16 cellular contexts compared by ENCODE assay signal in the genomic region with DNA sequence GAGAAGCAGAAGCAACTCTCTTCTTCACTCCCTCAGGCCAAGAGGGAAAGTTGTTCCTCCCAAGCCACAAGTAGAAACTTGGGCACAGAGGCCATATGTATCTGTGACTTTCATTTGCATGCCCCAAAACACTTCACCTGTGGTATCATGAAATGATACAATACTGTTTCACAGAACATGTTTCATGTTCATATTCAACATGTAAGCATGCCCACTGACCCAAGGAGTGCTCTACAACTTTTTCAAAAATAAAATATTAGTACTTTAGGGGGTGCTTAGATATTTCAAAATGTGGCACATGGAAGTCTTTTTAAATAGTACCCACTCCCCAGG.
DNase-seq lines count a peak whose midpoint lies in the region; ATAC-seq lines count a peak whose summit lies in the region.
"Had no signal": no experiment of that assay in that cellular context is flagged by ENCODE, and none has a peak within 500 bp of the region (broad histone marks: within the 10 kb centered on the region; RNA-seq: fewer than 3 reads in every experiment).

No MANE protein-coding gene starts in this region.

- no peak overlapping the region for H3K27ac ChIP-seq in BLaER1 treated with 17β-estradiol and CSF1 and Interleukin-3, amounts not matched to agents 10 nM and 100 nM
- peak overlapping the region; percentile 13; the same call in 1 of the 2 replicates for H3K27ac ChIP-seq in SJCRH30
- H3K27ac ChIP-seq: GM23248, PC-9 had no signal

- H3K27me3 ChIP-seq in BLaER1 treated with 17β-estradiol and CSF1 and Interleukin-3, amounts not matched to agents 10 nM and 100 nM = no peaks in the 10 kb centered on the region
- no peaks in the 10 kb centered on the region for H3K27me3 ChIP-seq in SJCRH30
- H3K27me3 ChIP-seq: MG63 had no signal

- no peak overlapping the region for H3K9ac ChIP-seq in BLaER1 treated with 17β-estradiol and CSF1 and Interleukin-3, amounts not matched to agents 10 nM and 100 nM
- H3K9ac ChIP-seq: GM23248 had no signal

- H4K20me1 ChIP-seq in BLaER1 treated with 17β-estradiol and CSF1 and Interleukin-3, amounts not matched to agents 10 nM and 100 nM = no peaks in the 10 kb centered on the region; a peak in 1 of 22 replicates

- ATAC-seq in GM19468 (IDR thresholded peaks at IDR 0.05; ENCODE audit: extremely low read depth, unreplicated experiment) = peak; percentile 45
- peak in 1 of 2 donors; percentile 20 for ATAC-seq in stimulated activated naive B cell treated with anti-CD40 and anti-IgM and Interleukin-4, amounts not matched to agents 10 μg/mL and 1 μg/mL and 100 μg/mL, for 72 hours (replicated peaks)
- ATAC-seq in activated CD8-positive, alpha-beta memory T cell treated with anti-CD3 and anti-CD28 coated beads, Interleukin-2, amount 10 ng/mL, durations not matched to agents 7 days and 5 days = no peak

- peaks cover 0 to 76% (median 35%) of the 10 kb centered on the region in 11 experiments; a peak in 15 of 22 replicates for H3K36me3 ChIP-seq in BLaER1 treated with 17β-estradiol and CSF1 and Interleukin-3, amounts not matched to agents 10 nM and 100 nM
- no peaks in the 10 kb centered on the region for H3K36me3 ChIP-seq in SJCRH30
- H3K36me3 ChIP-seq: MG63 had no signal

- peaks cover 76 to 81% of the 10 kb centered on the region in 2 donors for H3K36me3 Mint-ChIP-seq in stimulated activated naive B cell treated with anti-CD40 and anti-IgM and Interleukin-4, amounts not matched to agents 10 μg/mL and 1 μg/mL and 100 μg/mL, for 72 hours
- H3K36me3 Mint-ChIP-seq in activated CD8-positive, alpha-beta memory T cell treated with anti-CD3 and anti-CD28 coated beads, Interleukin-2, amount 10 ng/mL, durations not matched to agents 7 days and 5 days = no peaks in the 10 kb centered on the region

- peaks cover 10 to 51% (median 27%) of the 10 kb centered on the region in 10 experiments; a peak in 18 of 20 replicates for H3K4me1 ChIP-seq in BLaER1 treated with 17β-estradiol and CSF1 and Interleukin-3, amounts not matched to agents 10 nM and 100 nM
- peaks cover 31% of the 10 kb centered on the region for H3K4me1 ChIP-seq in SJCRH30

- H3K27ac Mint-ChIP-seq in stimulated activated naive B cell treated with anti-CD40 and anti-IgM and Interleukin-4, amounts not matched to agents 10 μg/mL and 1 μg/mL and 100 μg/mL, for 72 hours = peak overlapping the region; percentile 96
- no peak overlapping the region for H3K27ac Mint-ChIP-seq in activated CD8-positive, alpha-beta memory T cell treated with anti-CD3 and anti-CD28 coated beads, Interleukin-2, amount 10 ng/mL, durations not matched to agents 7 days and 5 days
- H3K27ac Mint-ChIP-seq: CD4-positive, alpha-beta T cell had no signal

- H3K4me3 ChIP-seq in BLaER1 treated with 17β-estradiol and CSF1 and Interleukin-3, amounts not matched to agents 10 nM and 100 nM = no peak overlapping the region
- no peak overlapping the region for H3K4me3 ChIP-seq in SJCRH30
- H3K4me3 ChIP-seq: GM23248, MG63, PC-9 had no signal

- peaks cover 38 to 58% of the 10 kb centered on the region in 2 donors for H3K4me1 Mint-ChIP-seq in stimulated activated naive B cell treated with anti-CD40 and anti-IgM and Interleukin-4, amounts not matched to agents 10 μg/mL and 1 μg/mL and 100 μg/mL, for 72 hours
- no peaks in the 10 kb centered on the region for H3K4me1 Mint-ChIP-seq in activated CD8-positive, alpha-beta memory T cell treated with anti-CD3 and anti-CD28 coated beads, Interleukin-2, amount 10 ng/mL, durations not matched to agents 7 days and 5 days

- no peaks in the 10 kb centered on the region for H3K27me3 Mint-ChIP-seq in stimulated activated naive B cell treated with anti-CD40 and anti-IgM and Interleukin-4, amounts not matched to agents 10 μg/mL and 1 μg/mL and 100 μg/mL, for 72 hours
- peaks cover 3% of the 10 kb centered on the region for H3K27me3 Mint-ChIP-seq in activated CD8-positive, alpha-beta memory T cell treated with anti-CD3 and anti-CD28 coated beads, Interleukin-2, amount 10 ng/mL, durations not matched to agents 7 days and 5 days
- H3K27me3 Mint-ChIP-seq: CD4-positive, alpha-beta T cell had no signal

- peak overlapping the region in 1 of 2 donors; percentile 25 for H3K4me3 Mint-ChIP-seq in stimulated activated naive B cell treated with anti-CD40 and anti-IgM and Interleukin-4, amounts not matched to agents 10 μg/mL and 1 μg/mL and 100 μg/mL, for 72 hours
- no peak overlapping the region for H3K4me3 Mint-ChIP-seq in activated CD8-positive, alpha-beta memory T cell treated with anti-CD3 and anti-CD28 coated beads, Interleukin-2, amount 10 ng/mL, durations not matched to agents 7 days and 5 days
- H3K4me3 Mint-ChIP-seq: CD4-positive, alpha-beta T cell had no signal

- peaks cover 18 to 20% of the 10 kb centered on the region in 2 donors for H3K9me3 Mint-ChIP-seq in stimulated activated naive B cell treated with anti-CD40 and anti-IgM and Interleukin-4, amounts not matched to agents 10 μg/mL and 1 μg/mL and 100 μg/mL, for 72 hours
- H3K9me3 Mint-ChIP-seq in activated CD8-positive, alpha-beta memory T cell treated with anti-CD3 and anti-CD28 coated beads, Interleukin-2, amount 10 ng/mL, durations not matched to agents 7 days and 5 days (ENCODE audit: low read depth) = peaks cover 5% of the 10 kb centered on the region

- H3K4me2 ChIP-seq in BLaER1 treated with 17β-estradiol and CSF1 and Interleukin-3, amounts not matched to agents 10 nM and 100 nM = peak overlapping the region in 9 of 11 experiments; percentile 14 to 76 (median 48); a peak in 16 of 22 replicates
- H3K4me2 ChIP-seq: PC-9 had no signal

- no peak for DNase-seq in SJCRH30
- DNase-seq in stimulated activated naive B cell treated with anti-CD40 and anti-IgM and Interleukin-4, amounts not matched to agents 10 μg/mL and 1 μg/mL and 100 μg/mL, for 72 hours = no peak
- DNase-seq in 8988T = no peak
- DNase-seq in activated CD4-positive, alpha-beta T cell treated with anti-CD3 and anti-CD28 coated beads, Interleukin-2, amount 50 U/mL, for 1 hour = no peak
- DNase-seq in activated CD8-positive, alpha-beta memory T cell treated with anti-CD3 and anti-CD28 coated beads, Interleukin-2, amount 10 ng/mL, durations not matched to agents 7 days and 5 days = no peak
- DNase-seq: CD4-positive, alpha-beta T cell; GM23248; H7; KBM-7; MG63; NCI-H526 treated with DMSO at 0.1 percent for 48 hours; PC-9; RPMI8226; SHP77 had no signal

- CTCF ChIA-PET in activated CD8-positive, alpha-beta memory T cell treated with anti-CD3 and anti-CD28 coated beads, Interleukin-2, amount 10 ng/mL, durations not matched to agents 7 days and 5 days (lab: Charles Lee) = no interaction called here

- peaks cover 7 to 32% (median 20%) of the 10 kb centered on the region in 11 experiments for H3K9me3 ChIP-seq in BLaER1 treated with 17β-estradiol and CSF1 and Interleukin-3, amounts not matched to agents 10 nM and 100 nM (replicated peaks in 1 of 11)
- no peaks in the 10 kb centered on the region for H3K9me3 ChIP-seq in SJCRH30 (replicated peaks)
- H3K9me3 ChIP-seq: MG63 had no signal
